Comparison of ENCODE assay signal across 8 cellular contexts in genomic region chr17:62065611-62066468, GRCh38. TPM values are rescaled to one million over a fixed set of nuclear protein-coding genes. Genes with fewer than 3 reads are reported as not detected.
A peak's percentile ranks its signal among the peaks of the same experiment; 100 is the strongest.
DNase-seq lines count a peak whose midpoint lies in the region; ATAC-seq lines count a peak whose summit lies in the region.

No MANE protein-coding gene starts in this region.

- ATAC-seq in GM19372 (IDR thresholded peaks at IDR 0.05; ENCODE audit: low read depth, unreplicated experiment), result peak; percentile 91
- ATAC-seq in HG03521 (IDR thresholded peaks at IDR 0.05; ENCODE audit: unreplicated experiment), result peak; percentile 88
- peak; percentile 92 for ATAC-seq in left lobe of liver

- DNase-seq in CD1c-positive myeloid dendritic cell (ENCODE audit: extremely low spot score), result peak; percentile 99
- peak; percentile 99 for DNase-seq in NCI-H69 (lab: John Stamatoyannopoulos, UW)
- DNase-seq in activated CD4-positive, alpha-beta T cell treated with anti-CD3 and anti-CD28 coated beads, Interleukin-2, amount 50 U/mL, for 1 hour, result peak; percentile 98
- peak; percentile 99 for DNase-seq in dedifferentiated amniotic fluid mesenchymal stem cell (ENCODE audit: extremely low spot score)
- peak; percentile 98 for DNase-seq in left lobe of liver (ENCODE audit: low spot score)
- peak; percentile 97 to 99 for DNase-seq in stimulated activated CD4-positive, alpha-beta T cell treated with anti-CD3 and anti-CD28 coated beads, Interleukin-2, amount 100 ng/mL, for 24 hours

RNA-seq across cellular contexts. Expression of gene MED13, which starts 0.8 kb away (rescaled TPM):
- total RNA-seq in left lobe of liver, result 35.4 TPM

Comparison
In these comparisons a context has a peak if more than half of its experiments do, and no peak if none do; other contexts are left out.
1. Peak in every context shown above with its lines: DNase-seq and ATAC-seq.